Comparison of ENCODE assay signal across 9 cellular contexts in the genomic region with DNA sequence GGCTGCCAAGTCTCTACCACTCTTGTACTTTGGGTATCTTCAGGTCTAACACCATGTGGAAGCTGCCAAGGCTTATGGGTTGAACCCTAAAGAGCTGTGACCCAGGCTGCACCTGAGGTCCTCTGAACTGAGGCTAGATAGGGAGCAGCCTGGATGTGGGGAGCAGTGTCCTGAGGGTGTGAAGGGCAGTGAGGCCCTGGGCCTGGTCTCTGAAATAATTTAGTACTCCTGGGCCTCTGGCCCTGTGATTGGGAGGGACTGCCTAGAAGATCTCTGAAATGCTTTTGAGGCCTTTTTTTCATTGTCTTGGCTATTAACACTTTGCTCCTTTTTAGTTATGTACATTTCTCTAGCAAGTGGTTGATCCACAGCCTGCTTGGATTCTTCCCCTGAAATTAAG.
"Had no signal": no experiment of that assay in that cellular context is flagged by ENCODE, and none has a peak within 500 bp of the region (broad histone marks: within the 10 kb centered on the region; RNA-seq: fewer than 3 reads in every experiment).

No MANE protein-coding gene starts in this region.

- H3K4me1 Mint-ChIP-seq: IgD-negative memory B cell had no signal

- H3K4me3 Mint-ChIP-seq: IgD-negative memory B cell had no signal

- H3K36me3 ChIP-seq: HAP-1 had no signal

- H3K9ac ChIP-seq: GM23248 had no signal

- ATAC-seq: HCT116, HepG2 had no signal

- H3K27ac ChIP-seq: GM23248, HL-60 had no signal

- DNase-seq: GM23248, GOT3, H7, KG1 had no signal

- FAIRE-seq: HepG2 had no signal

- H2AFZ ChIP-seq: GM23248 had no signal

- H3K4me1 ChIP-seq: HAP-1 had no signal

- H3K27ac Mint-ChIP-seq: IgD-negative memory B cell had no signal

- H3K9me3 ChIP-seq: HAP-1 had no signal

- H3K4me3 ChIP-seq: GM23248, HAP-1 had no signal

- H3K36me3 Mint-ChIP-seq: IgD-negative memory B cell had no signal
